In the genomic region with DNA sequence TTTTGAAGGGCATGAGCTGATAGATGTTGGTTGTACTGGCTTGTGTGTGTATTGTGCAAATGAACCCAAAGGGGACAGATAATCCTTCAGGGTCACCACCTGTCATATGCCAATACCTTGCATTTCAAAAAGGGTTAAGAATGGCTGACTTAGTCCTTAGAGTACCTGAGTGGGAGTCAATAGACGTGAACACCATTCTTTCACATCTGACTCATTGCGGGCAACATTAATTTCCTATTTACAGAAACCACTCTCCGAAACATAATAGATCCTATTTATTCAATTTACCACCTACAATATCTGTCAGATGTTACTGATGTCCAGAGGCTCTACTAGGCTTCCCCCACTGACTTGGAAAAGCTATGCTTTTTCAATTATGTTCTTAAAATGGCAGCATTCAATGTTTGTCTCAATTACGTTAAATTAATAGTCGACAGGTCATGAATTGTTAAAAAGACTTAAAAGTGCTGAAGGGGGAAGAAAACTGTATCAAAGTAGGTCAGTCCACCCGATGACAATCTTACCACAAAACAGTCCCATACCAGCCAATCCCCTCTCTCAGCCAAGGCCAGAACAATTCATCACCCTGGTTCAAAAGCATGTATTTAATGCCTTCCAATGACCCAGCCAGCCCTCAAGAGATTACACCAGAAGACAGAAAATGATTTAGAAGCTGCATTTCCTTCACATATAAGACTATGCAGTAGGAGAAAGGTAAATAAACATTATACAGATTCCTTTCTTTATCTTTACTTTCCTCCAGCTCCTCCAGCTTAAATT, we compare ENCODE assay signal across 35 cellular contexts. TPM values are rescaled to one million over a fixed set of nuclear protein-coding genes. Genes with fewer than 3 reads are reported as not detected.
"Had no signal": no experiment of that assay in that cellular context is flagged by ENCODE, and none has a peak within 500 bp of the region (broad histone marks: within the 10 kb centered on the region; RNA-seq: fewer than 3 reads in every experiment).

No MANE protein-coding gene starts in this region.

- DNase-seq: activated CD4-positive, alpha-beta T cell treated with anti-CD3 and anti-CD28 coated beads for 48 hours; activated CD4-positive, alpha-beta T cell treated with anti-CD3 and anti-CD28 coated beads, Interleukin-2, amount 50 U/mL, for 48 hours; activated CD8-positive, alpha-beta memory T cell treated with anti-CD3 and anti-CD28 coated beads for 24 hours; activated gamma-delta T cell treated with Interleukin-2 at 50 U/mL for 16 hours; activated T-cell treated with anti-CD3 and anti-CD28 coated beads, Interleukin-2, amount 50 U/mL, for 1 hour; aorta; brain microvascular endothelial cell; cortex of kidney; head of caudate nucleus; hippocampal formation; naive thymus-derived CD8-positive, alpha-beta T cell; ovary; sigmoid colon; small intestine; stimulated activated naive CD4-positive, alpha-beta T cell; SW 1271; T-helper 17 cell; T1000; WERI-Rb-1 had no signal

- H3K9me3 Mint-ChIP-seq: activated naive CD4-positive, alpha-beta T cell treated with anti-CD3 and anti-CD28 coated beads, Interleukin-2, amount 50 U/mL, for 24 hours; memory B cell; naive thymus-derived CD8-positive, alpha-beta T cell had no signal

- H3K4me3 ChIP-seq: gastroesophageal sphincter, ovary, prostate gland, sigmoid colon, tibial nerve had no signal

- H3K4me1 ChIP-seq: gastroesophageal sphincter, prostate gland, sigmoid colon, tibial nerve had no signal

- H3K27ac Mint-ChIP-seq: activated naive CD4-positive, alpha-beta T cell treated with anti-CD3 and anti-CD28 coated beads, Interleukin-2, amount 50 U/mL, for 24 hours; memory B cell; T-helper 17 cell had no signal

- H3K9me3 ChIP-seq: gastroesophageal sphincter, neutrophil, ovary, prostate gland, sigmoid colon, tibial nerve had no signal

- H3K4me1 Mint-ChIP-seq: activated naive CD4-positive, alpha-beta T cell treated with anti-CD3 and anti-CD28 coated beads, Interleukin-2, amount 50 U/mL, for 24 hours had no signal

- FAIRE-seq: endothelial cell of umbilical vein, keratinocyte, small intestine had no signal

- H3K36me3 ChIP-seq: brain microvascular endothelial cell, gastroesophageal sphincter, neutrophil, ovary, prostate gland, sigmoid colon, tibial nerve, WERI-Rb-1 had no signal

- H3K27me3 ChIP-seq: ovary had no signal

- H3K27ac ChIP-seq: brain microvascular endothelial cell, gastroesophageal sphincter, neutrophil, ovary, prostate gland, sigmoid colon, tibial nerve, WERI-Rb-1 had no signal

- H3K36me3 Mint-ChIP-seq: activated naive CD4-positive, alpha-beta T cell treated with anti-CD3 and anti-CD28 coated beads, Interleukin-2, amount 50 U/mL, for 24 hours; memory B cell; naive thymus-derived CD8-positive, alpha-beta T cell had no signal

- H3K4me3 Mint-ChIP-seq: activated naive CD4-positive, alpha-beta T cell treated with anti-CD3 and anti-CD28 coated beads, Interleukin-2, amount 50 U/mL, for 24 hours; memory B cell; naive thymus-derived CD8-positive, alpha-beta T cell; T-helper 17 cell had no signal

RNA-seq across cellular contexts. Expression of a gene that starts 48.6 kb away (rescaled TPM):
- total RNA-seq: chondrocyte; endothelial cell of umbilical vein; fibroblast of lung; fibroblast of villous mesenchyme; naive thymus-derived CD8-positive, alpha-beta T cell; ovary; temporal lobe; tibial nerve; urinary bladder had no signal
- polyA plus RNA-seq: adipose tissue; aorta; endothelial cell of umbilical vein; fibroblast of lung; keratinocyte; naive thymus-derived CD8-positive, alpha-beta T cell; urinary bladder had no signal

RNA-seq across cellular contexts. Expression of a gene that starts 49.1 kb away (rescaled TPM):
- total RNA-seq: chondrocyte; endothelial cell of umbilical vein; fibroblast of villous mesenchyme; naive thymus-derived CD8-positive, alpha-beta T cell had no signal
- polyA plus RNA-seq: endothelial cell of umbilical vein, fibroblast of lung had no signal

RNA-seq across cellular contexts. Expression of a gene that starts 55.7 kb away (rescaled TPM):
- total RNA-seq: aorta; chondrocyte; endothelial cell of umbilical vein; fibroblast of lung; fibroblast of villous mesenchyme; lower leg skin; naive thymus-derived CD8-positive, alpha-beta T cell; tibial nerve had no signal
- polyA plus RNA-seq: aorta, endothelial cell of umbilical vein, esophagus, fibroblast of lung, keratinocyte, ovary had no signal
